ENCODE assay signal across 8 cellular contexts in the genomic region with DNA sequence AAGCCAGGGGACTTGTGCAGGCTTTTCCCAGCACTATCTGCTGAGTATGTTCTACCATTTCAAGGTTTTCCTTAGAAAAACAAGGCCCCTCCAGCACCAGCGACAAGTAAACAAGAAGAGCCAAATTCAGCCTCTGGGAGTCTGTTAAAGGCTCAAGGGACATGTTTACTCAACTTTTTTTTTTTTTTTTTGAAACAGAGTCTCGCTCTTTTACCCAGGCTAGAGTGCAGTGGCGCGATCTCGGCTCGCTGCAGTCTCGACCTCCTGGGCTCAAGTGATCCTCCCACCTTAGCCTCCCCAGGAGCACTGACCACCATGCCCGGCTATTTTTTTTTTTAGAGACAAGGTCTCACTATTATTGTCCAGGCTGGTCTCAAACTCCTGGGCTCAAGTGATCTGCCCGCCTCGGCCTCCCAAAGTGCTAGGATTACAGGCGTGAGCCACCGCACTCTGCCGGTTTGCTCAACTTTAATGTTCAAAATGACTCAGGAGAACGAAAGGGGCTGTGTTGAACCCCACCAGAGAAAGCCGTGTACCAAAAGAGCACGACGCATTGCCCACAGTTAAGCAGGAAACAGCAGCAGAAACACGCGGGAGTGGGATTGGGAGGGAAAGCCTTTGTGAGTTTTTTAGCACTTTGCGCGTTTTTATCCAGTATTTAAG. TPM values are rescaled to one million over a fixed set of nuclear protein-coding genes. Genes with fewer than 3 reads are reported as not detected.
DNase-seq lines count a peak whose midpoint lies in the region; ATAC-seq and TF ChIP-seq lines count a peak whose summit lies in the region.

No MANE protein-coding gene starts in this region.

- no peaks in the 10 kb centered on the region for H3K9me3 Mint-ChIP-seq in activated CD4-positive, alpha-beta T cell treated with anti-CD3 and anti-CD28 coated beads, Interleukin-2, amount 10 ng/mL, durations not matched to agents 7 days and 5 days

- ATAC-seq in GM18861 (IDR thresholded peaks at IDR 0.05; ENCODE audit: unreplicated experiment) (peak; percentile 4), HG03045 (IDR thresholded peaks at IDR 0.05; ENCODE audit: unreplicated experiment) (peak; percentile 19)

- H3K4me3 ChIP-seq in fibroblast of pulmonary artery (replicated peaks; ENCODE audit: low read depth, low read length) (peak overlapping the region; percentile 96), retinal pigment epithelial cell (ENCODE audit: low read length) (peak overlapping the region; percentile 96)

- H3K4me3 Mint-ChIP-seq in activated CD4-positive, alpha-beta T cell treated with anti-CD3 and anti-CD28 coated beads, Interleukin-2, amount 10 ng/mL, durations not matched to agents 7 days and 5 days: peak overlapping the region; percentile 100

- H3K36me3 Mint-ChIP-seq in activated CD4-positive, alpha-beta T cell treated with anti-CD3 and anti-CD28 coated beads, Interleukin-2, amount 10 ng/mL, durations not matched to agents 7 days and 5 days (ENCODE audit: low read depth): peaks cover 30% of the 10 kb centered on the region

- TF ChIP-seq CTCF in fibroblast of pulmonary artery (IDR thresholded peaks at IDR 0.05; ENCODE audit: low read length, missing control alignments) (no peak), retinal pigment epithelial cell (conservative IDR thresholded peaks at IDR 0.05; ENCODE audit: low read depth, low read length) (no peak)

- H3K27ac Mint-ChIP-seq in activated CD4-positive, alpha-beta T cell treated with anti-CD3 and anti-CD28 coated beads, Interleukin-2, amount 10 ng/mL, durations not matched to agents 7 days and 5 days: peak overlapping the region; percentile 98

- POLR2A ChIA-PET in activated CD4-positive, alpha-beta T cell treated with anti-CD3 and anti-CD28 coated beads, Interleukin-2, amount 10 ng/mL, durations not matched to agents 7 days and 5 days (lab: Charles Lee): no interaction called here

- peaks cover 37% of the 10 kb centered on the region for H3K4me1 Mint-ChIP-seq in activated CD4-positive, alpha-beta T cell treated with anti-CD3 and anti-CD28 coated beads, Interleukin-2, amount 10 ng/mL, durations not matched to agents 7 days and 5 days

- DNase-seq in activated CD4-positive, alpha-beta T cell treated with anti-CD3 and anti-CD28 coated beads, Interleukin-2, amount 10 ng/mL, durations not matched to agents 7 days and 5 days: no peak
- no peak for DNase-seq in fibroblast of pulmonary artery (ENCODE audit: low read depth)
- no peak for DNase-seq in retinal pigment epithelial cell (ENCODE audit: low read depth)
- no peak for DNase-seq in HuH-7 (ENCODE audit: low spot score)
- DNase-seq in RPMI8226: no peak
- DNase-seq in HT-29 (ENCODE audit: low spot score): no peak

- CTCF ChIA-PET in activated CD4-positive, alpha-beta T cell treated with anti-CD3 and anti-CD28 coated beads, Interleukin-2, amount 10 ng/mL, durations not matched to agents 7 days and 5 days (lab: Charles Lee): interaction anchor here (0.6 to 1.7 kb wide), 2 partner anchors 11 to 223 kb away, joined by 3 to 9 read pairs; no protein-coding TSS in a partner anchor

- H3K27me3 Mint-ChIP-seq in activated CD4-positive, alpha-beta T cell treated with anti-CD3 and anti-CD28 coated beads, Interleukin-2, amount 10 ng/mL, durations not matched to agents 7 days and 5 days: no peaks in the 10 kb centered on the region

RNA-seq across cellular contexts. Expression of gene PRDX3, which starts 0.8 kb away (rescaled TPM):
- total RNA-seq in activated CD4-positive, alpha-beta T cell treated with anti-CD3 and anti-CD28 coated beads, Interleukin-2, amount 10 ng/mL, durations not matched to agents 7 days and 5 days: 100 to 1,000 TPM; 121 to 122 TPM
- total RNA-seq in HT-29 (2014; rRNA removed; shearing (Covaris generic)): 142 and 156 TPM in 2 replicates

RNA-seq across cellular contexts. Expression of gene SFXN4, which starts 12.3 kb away (rescaled TPM):
- 10 to 100 TPM; 19.0 to 20.1 TPM for total RNA-seq in activated CD4-positive, alpha-beta T cell treated with anti-CD3 and anti-CD28 coated beads, Interleukin-2, amount 10 ng/mL, durations not matched to agents 7 days and 5 days
- 37.9 and 40.4 TPM in 2 replicates for total RNA-seq in HT-29 (2014; rRNA removed; shearing (Covaris generic))

RNA-seq across cellular contexts. Expression of gene GRK5, which starts 29.5 kb away (rescaled TPM):
- 10 to 100 TPM; 26.0 to 27.5 TPM for total RNA-seq in activated CD4-positive, alpha-beta T cell treated with anti-CD3 and anti-CD28 coated beads, Interleukin-2, amount 10 ng/mL, durations not matched to agents 7 days and 5 days
- total RNA-seq in HT-29 (2014; rRNA removed; shearing (Covaris generic)): 4.6 and 7.1 TPM in 2 replicates
